Comparison of ENCODE assay signal across 30 cellular contexts in genomic region chr15:96412045-96412918, GRCh38.
"Had no signal": no experiment of that assay in that cellular context is flagged by ENCODE, and none has a peak within 500 bp of the region (broad histone marks: within the 10 kb centered on the region; RNA-seq: fewer than 3 reads in every experiment).

No MANE protein-coding gene starts in this region.

- H3K9me3 Mint-ChIP-seq: activated CD8-positive, alpha-beta T cell treated with anti-CD3 and anti-CD28 coated beads for 36 hours; activated naive CD4-positive, alpha-beta T cell treated with anti-CD3 and anti-CD28 coated beads, Interleukin-2, amount 50 U/mL, for 24 hours; activated T-cell treated with anti-CD3 and anti-CD28 coated beads, Interleukin-2, amount 50 U/mL, for 72 hours; activated T-helper 2 cell treated with anti-CD3 and anti-CD28 coated beads, Interferon-gamma antibody, Interleukin-2, Interleukin-4, amounts not matched to agents 10 μg/mL and 5 μg/mL and 100 μg/mL, durations not matched to agents 14 hours and 24 hours and 36 hours; central memory CD8-positive, alpha-beta T cell had no signal

- H3K36me3 ChIP-seq: ascending aorta, cardiac muscle cell, MG63 had no signal

- H3K4me3 Mint-ChIP-seq: activated CD4-positive, alpha-beta T cell treated with anti-CD3 and anti-CD28 coated beads, Interleukin-2, amount 10 ng/mL, durations not matched to agents 24 days and 14 days; activated CD8-positive, alpha-beta T cell treated with anti-CD3 and anti-CD28 coated beads for 36 hours; activated naive CD4-positive, alpha-beta T cell treated with anti-CD3 and anti-CD28 coated beads, Interleukin-2, amount 50 U/mL, for 24 hours; activated naive CD8-positive, alpha-beta T cell treated with anti-CD3 and anti-CD28 coated beads, Interleukin-2, amount 10 ng/mL, durations not matched to agents 7 days and 5 days; activated T-cell treated with anti-CD3 and anti-CD28 coated beads, Interleukin-2, amount 50 U/mL, for 72 hours; central memory CD8-positive, alpha-beta T cell had no signal

- H3K9me3 ChIP-seq: ascending aorta, MG63 had no signal

- H3K27ac Mint-ChIP-seq: activated CD4-positive, alpha-beta T cell treated with anti-CD3 and anti-CD28 coated beads, Interleukin-2, amount 10 ng/mL, durations not matched to agents 24 days and 14 days; activated CD8-positive, alpha-beta T cell treated with anti-CD3 and anti-CD28 coated beads for 36 hours; activated naive CD4-positive, alpha-beta T cell treated with anti-CD3 and anti-CD28 coated beads, Interleukin-2, amount 50 U/mL, for 24 hours; activated naive CD8-positive, alpha-beta T cell treated with anti-CD3 and anti-CD28 coated beads, Interleukin-2, amount 10 ng/mL, durations not matched to agents 7 days and 5 days; activated T-cell treated with anti-CD3 and anti-CD28 coated beads, Interleukin-2, amount 50 U/mL, for 72 hours; activated T-helper 2 cell treated with anti-CD3 and anti-CD28 coated beads, Interferon-gamma antibody, Interleukin-2, Interleukin-4, amounts not matched to agents 10 μg/mL and 5 μg/mL and 100 μg/mL, durations not matched to agents 14 hours and 24 hours and 36 hours had no signal

- DNase-seq: activated CD4-positive, alpha-beta T cell treated with anti-CD3 and anti-CD28 coated beads, Interleukin-2, amount 10 ng/mL, durations not matched to agents 24 days and 14 days; activated CD4-positive, alpha-beta T cell treated with anti-CD3 and anti-CD28 coated beads, Interleukin-2, amount 50 U/mL, for 4 hours; activated CD8-positive, alpha-beta T cell treated with anti-CD3 and anti-CD28 coated beads for 36 hours; activated gamma-delta T cell; activated naive CD4-positive, alpha-beta T cell treated with Interleukin-2 at 50 U/mL for 16 hours; activated naive CD8-positive, alpha-beta T cell treated with anti-CD3 and anti-CD28 coated beads, Interleukin-2, amount 10 ng/mL, durations not matched to agents 7 days and 5 days; activated T-cell treated with anti-CD3 and anti-CD28 coated beads, Interleukin-2, amount 50 U/mL, for 1 hour; activated T-cell treated with anti-CD3 and anti-CD28 coated beads, Interleukin-2, amount 50 U/mL, for 72 hours; amygdala; Kasumi-1; KG1; MG63; MV-4-11; NCI-H1092 treated with DMSO at 0.1 percent for 48 hours; NCI-H1417; NCI-H146; NCI-H187; NCI-H2029 treated with DMSO at 0.1 percent for 48 hours; NCI-H2107; NCI-H510A; NCI-H526; NCI-H748 treated with DMSO at 0.1 percent for 48 hours; NK-92 treated with Interleukin-12 subunit alpha and Interleukin-12 subunit beta, amount 100 ng/mL, for 24 hours; Right ventricle myocardium superior; T1000 had no signal

- ATAC-seq: activated CD8-positive, alpha-beta T cell treated with anti-CD3 and anti-CD28 coated beads for 36 hours; activated T-cell treated with anti-CD3 and anti-CD28 coated beads, Interleukin-2, amount 50 U/mL, for 72 hours had no signal

- H3K4me3 ChIP-seq: ascending aorta, cardiac muscle cell, MG63 had no signal

- H3K4me1 Mint-ChIP-seq: central memory CD8-positive, alpha-beta T cell had no signal

- H3K27ac ChIP-seq: ascending aorta, cardiac muscle cell had no signal

- H3K36me3 Mint-ChIP-seq: activated naive CD4-positive, alpha-beta T cell treated with anti-CD3 and anti-CD28 coated beads, Interleukin-2, amount 50 U/mL, for 24 hours; activated naive CD8-positive, alpha-beta T cell treated with anti-CD3 and anti-CD28 coated beads, Interleukin-2, amount 10 ng/mL, durations not matched to agents 7 days and 5 days had no signal
